Comparison of ENCODE assay signal across 3 cellular contexts in the genomic region with DNA sequence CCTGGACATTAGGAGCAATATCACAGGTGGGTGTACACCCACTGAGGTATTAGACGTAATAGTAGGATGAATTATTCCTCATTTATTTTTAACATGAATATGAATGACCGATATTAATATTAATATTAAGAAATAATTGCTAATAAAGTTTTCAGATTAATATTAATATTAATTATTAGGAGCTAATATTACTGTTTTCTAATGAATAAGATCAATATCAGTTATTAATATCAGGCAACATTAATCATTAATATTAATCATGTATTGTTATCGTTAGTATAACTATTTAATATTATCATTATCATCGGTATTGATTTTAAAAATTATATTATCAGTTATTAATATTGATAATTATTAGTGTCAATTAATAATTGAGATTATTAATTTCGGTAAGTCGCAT.
TF ChIP-seq lines count a peak whose summit lies in the region.

No MANE protein-coding gene starts in this region.

TF ChIP-seq in WTC11, 78 proteins besides CTCF, POLR2A, EP300 and RAD21:
- TF ChIP-seq HMGA2 (CRISPR knock-in tag; IDR thresholded peaks at IDR 0.05), result peak; percentile 53

TF ChIP-seq in K562, 482 proteins besides CTCF, POLR2A, EP300 and RAD21:
- TF ChIP-seq DACH1 (IDR thresholded peaks at IDR 0.05; ENCODE audit: partially characterized antibody) (peak; percentile 71), SAFB (IDR thresholded peaks at IDR 0.05; ENCODE audit: borderline replicate concordance, low read depth, low read length) (peak; percentile 54; the same call in 1 of the 2 replicates)

TF ChIP-seq in HepG2, 621 proteins besides CTCF, POLR2A, EP300 and RAD21:
- 0 out of 2 replicates have a peak, but pooled peaks have one; percentile 25 for TF ChIP-seq SATB2 (CRISPR knock-in tag; IDR thresholded peaks at IDR 0.05)
